ENCODE assay signal across 2 cellular contexts in genomic region chr12:51829641-51830040, GRCh38.
TF ChIP-seq lines count a peak whose summit lies in the region.

No MANE protein-coding gene starts in this region.

TF ChIP-seq in HEK293, 187 proteins besides CTCF, POLR2A, EP300 and RAD21 (continued from another document):
- TF ChIP-seq, protein P1, sequence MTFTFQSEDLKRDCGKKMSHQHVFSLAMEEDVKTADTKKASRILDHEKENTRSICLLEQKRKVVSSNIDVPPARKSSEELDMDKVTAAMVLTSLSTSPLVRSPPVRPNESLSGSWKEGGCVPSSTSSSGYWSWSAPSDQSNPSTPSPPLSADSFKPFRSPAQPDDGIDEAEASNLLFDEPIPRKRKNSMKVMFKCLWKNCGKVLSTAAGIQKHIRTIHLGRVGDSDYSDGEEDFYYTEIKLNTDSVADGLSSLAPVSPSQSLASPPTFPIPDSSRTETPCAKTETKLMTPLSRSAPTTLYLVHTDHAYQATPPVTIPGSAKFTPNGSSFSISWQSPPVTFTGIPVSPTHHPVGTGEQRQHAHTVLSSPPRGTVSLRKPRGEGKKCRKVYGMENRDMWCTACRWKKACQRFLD (tag by site-specific recombination; IDR thresholded peaks at IDR 0.05) = no peak
- TF ChIP-seq ZNF571 (tag by site-specific recombination; IDR thresholded peaks at IDR 0.05) = no peak
- no peak for TF ChIP-seq ZNF132 (tag by site-specific recombination; IDR thresholded peaks at IDR 0.05; ENCODE audit: borderline replicate concordance)
- TF ChIP-seq ZSCAN5A (tag by site-specific recombination; IDR thresholded peaks at IDR 0.05) = no peak
- peak; percentile 93 for TF ChIP-seq ZNF366 (tag by site-specific recombination; conservative IDR thresholded peaks at IDR 0.05)
- TF ChIP-seq OSR2 (tag by site-specific recombination; IDR thresholded peaks at IDR 0.05) = no peak

TF ChIP-seq in WTC11, 78 proteins besides CTCF, POLR2A, EP300 and RAD21 (continued from another document):
- TF ChIP-seq ZBTB43 (CRISPR knock-in tag; IDR thresholded peaks at IDR 0.05) (no peak), NR2C2 (CRISPR knock-in tag; IDR thresholded peaks at IDR 0.05) (no peak), NFE2L1 (CRISPR knock-in tag; IDR thresholded peaks at IDR 0.05) (no peak), ETV6 (CRISPR knock-in tag; IDR thresholded peaks at IDR 0.05) (0 out of 2 replicates have a peak, but pooled peaks have one; percentile 4), ZBTB21 (CRISPR knock-in tag; IDR thresholded peaks at IDR 0.05; ENCODE audit: borderline replicate concordance) (no peak), OVOL2 (CRISPR knock-in tag; IDR thresholded peaks at IDR 0.05; ENCODE audit: borderline replicate concordance) (no peak)
- TF ChIP-seq, protein P2, sequence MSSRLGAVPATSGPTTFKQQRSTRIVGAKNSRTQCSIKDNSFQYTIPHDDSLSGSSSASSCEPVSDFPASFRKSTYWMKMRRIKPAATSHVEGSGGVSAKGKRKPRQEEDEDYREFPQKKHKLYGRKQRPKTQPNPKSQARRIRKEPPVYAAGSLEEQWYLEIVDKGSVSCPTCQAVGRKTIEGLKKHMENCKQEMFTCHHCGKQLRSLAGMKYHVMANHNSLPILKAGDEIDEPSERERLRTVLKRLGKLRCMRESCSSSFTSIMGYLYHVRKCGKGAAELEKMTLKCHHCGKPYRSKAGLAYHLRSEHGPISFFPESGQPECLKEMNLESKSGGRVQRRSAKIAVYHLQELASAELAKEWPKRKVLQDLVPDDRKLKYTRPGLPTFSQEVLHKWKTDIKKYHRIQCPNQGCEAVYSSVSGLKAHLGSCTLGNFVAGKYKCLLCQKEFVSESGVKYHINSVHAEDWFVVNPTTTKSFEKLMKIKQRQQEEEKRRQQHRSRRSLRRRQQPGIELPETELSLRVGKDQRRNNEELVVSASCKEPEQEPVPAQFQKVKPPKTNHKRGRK (CRISPR knock-in tag; IDR thresholded peaks at IDR 0.05; ENCODE audit: borderline replicate concordance) = 0 out of 2 replicates have a peak, but pooled peaks have one; percentile 14
